Comparison of ENCODE assay signal across 10 cellular contexts in genomic region chr10:11993834-11994468, GRCh38. TPM values are rescaled to one million over a fixed set of nuclear protein-coding genes. Genes with fewer than 3 reads are reported as not detected.
DNase-seq lines count a peak whose midpoint lies in the region; ATAC-seq lines count a peak whose summit lies in the region.
"Had no signal": no experiment of that assay in that cellular context is flagged by ENCODE, and none has a peak within 500 bp of the region (broad histone marks: within the 10 kb centered on the region; RNA-seq: fewer than 3 reads in every experiment).

No MANE protein-coding gene starts in this region.

- H3K4me3 ChIP-seq in BLaER1, result no peak overlapping the region; the same call in 1 of the 2 replicates
- H3K4me3 ChIP-seq: ovary had no signal

- H3K4me2 ChIP-seq in BLaER1, result peak overlapping the region; percentile 72

- peak overlapping the region; percentile 93 for H3K27ac ChIP-seq in BLaER1
- H3K27ac ChIP-seq: ovary had no signal

- peaks cover 53% of the 10 kb centered on the region for H3K36me3 Mint-ChIP-seq in activated CD8-positive, alpha-beta T cell treated with anti-CD3 and anti-CD28 coated beads, Interleukin-2, amount 10 ng/mL, durations not matched to agents 7 days and 5 days (ENCODE audit: low read depth)

- no peaks in the 10 kb centered on the region for H3K9me3 Mint-ChIP-seq in activated CD8-positive, alpha-beta T cell treated with anti-CD3 and anti-CD28 coated beads, Interleukin-2, amount 10 ng/mL, durations not matched to agents 7 days and 5 days (ENCODE audit: insufficient read depth)

- intact Hi-C loops in posterior cingulate gyrus (cut with DNase I), result no loop called here

- no peaks in the 10 kb centered on the region for H4K20me1 ChIP-seq in BLaER1

- no peak overlapping the region for H3K4me3 Mint-ChIP-seq in activated CD8-positive, alpha-beta T cell treated with anti-CD3 and anti-CD28 coated beads, Interleukin-2, amount 10 ng/mL, durations not matched to agents 7 days and 5 days

- DNase-seq in activated CD8-positive, alpha-beta T cell treated with anti-CD3 and anti-CD28 coated beads, Interleukin-2, amount 10 ng/mL, durations not matched to agents 7 days and 5 days, result no peak
- DNase-seq in posterior cingulate gyrus, result no peak
- DNase-seq in iPS-NIHi7 (ENCODE audit: extremely low spot score), result no peak
- DNase-seq in SKM-1 (lab: John Stamatoyannopoulos, UW; ENCODE audit: unreplicated experiment), result no peak
- DNase-seq: effector CD4-positive, alpha-beta T cell; ovary had no signal

- peak overlapping the region; percentile 59; the same call in 1 of the 2 replicates for H3K9ac ChIP-seq in BLaER1

- H3K36me3 ChIP-seq in BLaER1, result peaks cover 72% of the 10 kb centered on the region
- H3K36me3 ChIP-seq: ovary had no signal

- peak; percentile 51 for ATAC-seq in GM18868 (IDR thresholded peaks at IDR 0.05; ENCODE audit: unreplicated experiment)
- peak; percentile 65 for ATAC-seq in HG03575 (IDR thresholded peaks at IDR 0.05; ENCODE audit: extremely low read depth, insufficient number of reproducible peaks, low FRiP score, unreplicated experiment)
- no peak for ATAC-seq in activated CD8-positive, alpha-beta T cell treated with anti-CD3 and anti-CD28 coated beads, Interleukin-2, amount 10 ng/mL, durations not matched to agents 7 days and 5 days
- ATAC-seq in GM21423 (IDR thresholded peaks at IDR 0.05; ENCODE audit: unreplicated experiment), result no peak

- CTCF ChIA-PET in activated CD8-positive, alpha-beta T cell treated with anti-CD3 and anti-CD28 coated beads, Interleukin-2, amount 10 ng/mL, durations not matched to agents 7 days and 5 days (lab: Charles Lee), result interaction anchor here (0.6 to 1.2 kb wide), 2 partner anchors 9 to 18 kb away, joined by 3 read pairs; no protein-coding TSS in a partner anchor

- no peaks in the 10 kb centered on the region for H3K27me3 ChIP-seq in BLaER1
- H3K27me3 ChIP-seq: ovary had no signal

- POLR2A ChIA-PET in activated CD8-positive, alpha-beta T cell treated with anti-CD3 and anti-CD28 coated beads, Interleukin-2, amount 10 ng/mL, durations not matched to agents 7 days and 5 days (lab: Charles Lee), result no interaction called here

- peaks cover 14% of the 10 kb centered on the region for H3K4me1 Mint-ChIP-seq in activated CD8-positive, alpha-beta T cell treated with anti-CD3 and anti-CD28 coated beads, Interleukin-2, amount 10 ng/mL, durations not matched to agents 7 days and 5 days (ENCODE audit: low read depth)

- H3K27ac Mint-ChIP-seq in activated CD8-positive, alpha-beta T cell treated with anti-CD3 and anti-CD28 coated beads, Interleukin-2, amount 10 ng/mL, durations not matched to agents 7 days and 5 days, result peak overlapping the region; percentile 70

- H3K9me3 ChIP-seq in BLaER1, result peaks cover 28% of the 10 kb centered on the region; the same call in 1 of the 2 replicates
- H3K9me3 ChIP-seq: ovary had no signal

- H3K27me3 Mint-ChIP-seq in activated CD8-positive, alpha-beta T cell treated with anti-CD3 and anti-CD28 coated beads, Interleukin-2, amount 10 ng/mL, durations not matched to agents 7 days and 5 days (ENCODE audit: low read depth), result no peaks in the 10 kb centered on the region

- H3K4me1 ChIP-seq in BLaER1, result peaks cover 55% of the 10 kb centered on the region

RNA-seq across cellular contexts. Expression of gene UPF2, which starts 48.7 kb away (rescaled TPM):
- 10 to 100 TPM; 32.7 to 33.3 TPM for total RNA-seq in activated CD8-positive, alpha-beta T cell treated with anti-CD3 and anti-CD28 coated beads, Interleukin-2, amount 10 ng/mL, durations not matched to agents 7 days and 5 days

Comparison
In these comparisons a context has a peak if more than half of its experiments do, and no peak if none do; other contexts are left out.
1. ATAC-seq: peak in GM18868 (single experiment) and HG03575 (single experiment); none in activated CD8-positive, alpha-beta T cell treated with anti-CD3 and anti-CD28 coated beads, Interleukin-2, amount 10 ng/mL, durations not matched to agents 7 days and 5 days (single experiment) and GM21423 (single experiment).